In the genomic region with DNA sequence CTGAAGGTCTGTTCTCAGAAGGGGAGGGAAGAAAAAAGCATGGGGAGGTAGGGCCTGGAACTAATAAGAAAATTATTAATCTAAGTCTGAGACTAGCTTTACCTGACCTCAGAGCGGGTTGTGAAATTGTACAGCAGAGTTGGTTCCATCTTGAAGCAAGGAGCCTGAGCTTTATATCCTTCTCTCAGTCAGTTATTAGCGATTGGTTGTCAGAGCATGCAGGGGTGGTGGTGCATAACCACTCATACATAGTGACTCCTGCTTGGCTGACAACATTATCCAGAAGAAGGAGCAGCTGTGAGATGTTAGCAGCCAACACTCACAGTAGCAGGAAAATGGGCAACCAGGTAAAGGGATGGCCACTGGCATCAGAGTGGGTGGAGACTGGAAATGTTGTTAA, we compare ENCODE assay signal across 21 cellular contexts.
"Had no signal": no experiment of that assay in that cellular context is flagged by ENCODE, and none has a peak within 500 bp of the region (broad histone marks: within the 10 kb centered on the region; RNA-seq: fewer than 3 reads in every experiment).

No MANE protein-coding gene starts in this region.

- FAIRE-seq: endothelial cell of umbilical vein, islet of Langerhans had no signal

- H3K9ac ChIP-seq: parathyroid adenoma had no signal

- DNase-seq: effector CD4-positive, alpha-beta T cell; endodermal cell; heart left ventricle; hypothalamus; kidney glomerular epithelial cell; naive B cell; psoas muscle; sigmoid colon; stimulated activated CD4-positive, alpha-beta T cell treated with anti-CD3 and anti-CD28 coated beads, Interleukin-2, amount 100 ng/mL, for 24 hours; stimulated activated CD4-positive, alpha-beta T cell treated with anti-CD3 and anti-CD28 coated beads, Interleukin-4, amount 100 ng/mL, for 4 hours; stimulated activated naive B cell treated with anti-CD40 and anti-IgM and Interleukin-4, amounts not matched to agents 10 μg/mL and 1 μg/mL and 100 μg/mL, for 72 hours; stomach; substantia nigra; transverse colon had no signal

- H3K79me2 ChIP-seq: parathyroid adenoma had no signal

- H3K9me3 ChIP-seq: heart left ventricle, psoas muscle, right atrium auricular region, sigmoid colon, stomach, thoracic aorta, transverse colon had no signal

- H3K27me3 ChIP-seq: heart left ventricle, right atrium auricular region, sigmoid colon, stomach, transverse colon had no signal

- H3K27ac ChIP-seq: coronary artery, heart left ventricle, parathyroid adenoma, psoas muscle, right atrium auricular region, sigmoid colon, skin epidermis, stomach, thoracic aorta, transverse colon had no signal

- H3K4me1 ChIP-seq: heart left ventricle, parathyroid adenoma, psoas muscle, right atrium auricular region, sigmoid colon, transverse colon had no signal

- H3K4me3 ChIP-seq: coronary artery, heart left ventricle, psoas muscle, right atrium auricular region, sigmoid colon, skin epidermis, stomach, thoracic aorta, transverse colon had no signal

- H3K36me3 ChIP-seq: heart left ventricle, right atrium auricular region, sigmoid colon, stomach, thoracic aorta, transverse colon had no signal

- ATAC-seq: heart left ventricle; psoas muscle; stimulated activated naive B cell treated with anti-CD40 and anti-IgM and Interleukin-4, amounts not matched to agents 10 μg/mL and 1 μg/mL and 100 μg/mL, for 72 hours had no signal

- H2AFZ ChIP-seq: parathyroid adenoma had no signal
